ENCODE assay signal across 24 cellular contexts in genomic region chr17:77003699-77004098, GRCh38.
"Had no signal": no experiment of that assay in that cellular context is flagged by ENCODE, and none has a peak within 500 bp of the region (broad histone marks: within the 10 kb centered on the region; RNA-seq: fewer than 3 reads in every experiment).

No MANE protein-coding gene starts in this region.

- H3K36me3 ChIP-seq: colonic mucosa, esophagus muscularis mucosa, heart right ventricle, lower lobe of right lung, prostate gland, right atrium auricular region, tibial artery had no signal

- H3K9me3 ChIP-seq: colonic mucosa, esophagus muscularis mucosa, heart right ventricle, lower lobe of right lung, mucosa of descending colon, prostate gland, right atrium auricular region, testis had no signal

- FAIRE-seq: islet of Langerhans had no signal

- H3K4me3 ChIP-seq: colonic mucosa, esophagus muscularis mucosa, heart right ventricle, lower lobe of right lung, mucosa of descending colon, prostate gland, right atrium auricular region, testis, tibial artery had no signal

- ATAC-seq: heart right ventricle; left cardiac atrium; left ventricle myocardium superior; lower lobe of right lung; mucosa of descending colon; sciatic nerve; stimulated activated memory B cell treated with anti-CD40 and anti-IgM and Interleukin-4, amounts not matched to agents 10 μg/mL and 1 μg/mL and 100 μg/mL, for 72 hours; stimulated activated naive CD8-positive, alpha-beta T cell treated with anti-CD3 and anti-CD28 coated beads, Interleukin-15, Interleukin-2, amounts not matched to agents 100 U/mL and 50 U/mL, for 24 hours had no signal

- H3K4me1 ChIP-seq: colonic mucosa, esophagus muscularis mucosa, heart right ventricle, lower lobe of right lung, prostate gland, right atrium auricular region, testis, tibial artery had no signal

- H3K27me3 ChIP-seq: colonic mucosa, right atrium auricular region, testis had no signal

- DNase-seq: colonic mucosa; effector CD8-positive, alpha-beta T cell; endodermal cell; foreskin melanocyte; glutamatergic neuron; heart right ventricle; hippocampal formation; left cardiac atrium; left ventricle myocardium superior; lower lobe of right lung; mucosa of descending colon; naive B cell; nucleus accumbens; stimulated activated CD4-positive, alpha-beta T cell treated with anti-CD3 and anti-CD28 coated beads, Interleukin-4, amount 100 ng/mL, for 4 hours; stimulated activated naive CD8-positive, alpha-beta T cell treated with anti-CD3 and anti-CD28 coated beads, Interleukin-15, Interleukin-2, amounts not matched to agents 100 U/mL and 50 U/mL, for 24 hours; substantia nigra; testis; tibial artery had no signal

- H3K27ac ChIP-seq: colonic mucosa, esophagus muscularis mucosa, heart right ventricle, lower lobe of right lung, prostate gland, right atrium auricular region, testis, tibial artery had no signal
